Comparison of ENCODE assay signal across 18 cellular contexts in genomic region chr6:287500-287883, GRCh38. TPM values are rescaled to one million over a fixed set of nuclear protein-coding genes. Genes with fewer than 3 reads are reported as not detected.
A peak's percentile ranks its signal among the peaks of the same experiment; 100 is the strongest.
DNase-seq lines count a peak whose midpoint lies in the region; ATAC-seq, FAIRE-seq and TF ChIP-seq lines count a peak whose summit lies in the region.
"Had no signal": no experiment of that assay in that cellular context is flagged by ENCODE, and none has a peak within 500 bp of the region (broad histone marks: within the 10 kb centered on the region; RNA-seq: fewer than 3 reads in every experiment).

No MANE protein-coding gene starts in this region.

- DNase-seq in activated CD8-positive, alpha-beta T cell treated with anti-CD3 and anti-CD28 coated beads for 36 hours: no peak
- no peak for DNase-seq in activated CD8-positive, alpha-beta T cell treated with anti-CD3 and anti-CD28 coated beads, Interleukin-2, amount 10 ng/mL, durations not matched to agents 7 days and 5 days
- DNase-seq in GM12892 (ENCODE audit: insufficient read length) (no peak), RPMI8226 (peak; percentile 8), osteocyte (ENCODE audit: extremely low spot score, unreplicated experiment) (peak; percentile 15), ecto neural progenitor cell (ENCODE audit: low spot score) (no peak), GM19238 (ENCODE audit: insufficient read length, low spot score) (no peak), NCI-H1436 (lab: John Stamatoyannopoulos, UW) (no peak)
- DNase-seq: CD4-positive, alpha-beta memory T cell; DND-41; GDM1; NCI-H146; NCI-H345; NCI-H526 treated with DMSO at 0.1 percent for 48 hours; NK-92 treated with Interleukin-12 subunit alpha and Interleukin-12 subunit beta, amount 100 ng/mL, for 24 hours; PC-3 had no signal

- H3K27me3 Mint-ChIP-seq in activated CD8-positive, alpha-beta T cell treated with anti-CD3 and anti-CD28 coated beads for 36 hours: no peaks in the 10 kb centered on the region
- no peaks in the 10 kb centered on the region for H3K27me3 Mint-ChIP-seq in activated CD8-positive, alpha-beta T cell treated with anti-CD3 and anti-CD28 coated beads, Interleukin-2, amount 10 ng/mL, durations not matched to agents 7 days and 5 days (ENCODE audit: low read depth)
- H3K27me3 Mint-ChIP-seq in osteocyte (ENCODE audit: unreplicated experiment): peaks cover 35% of the 10 kb centered on the region
- H3K27me3 Mint-ChIP-seq: CD4-positive, alpha-beta memory T cell had no signal

- no peaks in the 10 kb centered on the region for H3K36me3 Mint-ChIP-seq in activated CD8-positive, alpha-beta T cell treated with anti-CD3 and anti-CD28 coated beads for 36 hours (ENCODE audit: low read depth)
- H3K36me3 Mint-ChIP-seq in activated CD8-positive, alpha-beta T cell treated with anti-CD3 and anti-CD28 coated beads, Interleukin-2, amount 10 ng/mL, durations not matched to agents 7 days and 5 days (ENCODE audit: low read depth): peaks cover 14% of the 10 kb centered on the region
- H3K36me3 Mint-ChIP-seq in osteocyte (ENCODE audit: unreplicated experiment): no peaks in the 10 kb centered on the region
- H3K36me3 Mint-ChIP-seq: CD4-positive, alpha-beta memory T cell had no signal

- FAIRE-seq in GM12892 (lab: Jason Lieb, UNC): peak; percentile 5
- FAIRE-seq: D721Med had no signal

- H3K4me1 Mint-ChIP-seq in activated CD8-positive, alpha-beta T cell treated with anti-CD3 and anti-CD28 coated beads for 36 hours (ENCODE audit: low read depth): peaks cover 50% of the 10 kb centered on the region
- peaks cover 61% of the 10 kb centered on the region for H3K4me1 Mint-ChIP-seq in activated CD8-positive, alpha-beta T cell treated with anti-CD3 and anti-CD28 coated beads, Interleukin-2, amount 10 ng/mL, durations not matched to agents 7 days and 5 days (ENCODE audit: low read depth)
- peaks cover 5% of the 10 kb centered on the region for H3K4me1 Mint-ChIP-seq in osteocyte (ENCODE audit: unreplicated experiment)

- H3K9me3 Mint-ChIP-seq in activated CD8-positive, alpha-beta T cell treated with anti-CD3 and anti-CD28 coated beads for 36 hours: no peaks in the 10 kb centered on the region
- H3K9me3 Mint-ChIP-seq in activated CD8-positive, alpha-beta T cell treated with anti-CD3 and anti-CD28 coated beads, Interleukin-2, amount 10 ng/mL, durations not matched to agents 7 days and 5 days (ENCODE audit: insufficient read depth): no peaks in the 10 kb centered on the region
- H3K9me3 Mint-ChIP-seq in osteocyte (ENCODE audit: unreplicated experiment): no peaks in the 10 kb centered on the region

- peak overlapping the region; percentile 26 for H3K27ac Mint-ChIP-seq in activated CD8-positive, alpha-beta T cell treated with anti-CD3 and anti-CD28 coated beads for 36 hours
- no peak overlapping the region for H3K27ac Mint-ChIP-seq in activated CD8-positive, alpha-beta T cell treated with anti-CD3 and anti-CD28 coated beads, Interleukin-2, amount 10 ng/mL, durations not matched to agents 7 days and 5 days
- no peak overlapping the region for H3K27ac Mint-ChIP-seq in osteocyte (ENCODE audit: unreplicated experiment)

- intact Hi-C loops in activated CD8-positive, alpha-beta T cell treated with anti-CD3 and anti-CD28 coated beads for 36 hours (cut with micrococcal nuclease): no loop called here

- POLR2A ChIA-PET in activated CD8-positive, alpha-beta T cell treated with anti-CD3 and anti-CD28 coated beads for 36 hours (lab: Charles Lee): interaction anchor here (0.8 to 1.2 kb wide), 3 partner anchors 9 to 103 kb away, joined by 3 read pairs; no protein-coding TSS in a partner anchor
- POLR2A ChIA-PET in activated CD8-positive, alpha-beta T cell treated with anti-CD3 and anti-CD28 coated beads, Interleukin-2, amount 10 ng/mL, durations not matched to agents 7 days and 5 days (lab: Charles Lee): interaction anchor here (1.0 kb wide), 1 partner anchor 9 kb away, joined by 3 read pairs; no protein-coding TSS in a partner anchor

- no peak for TF ChIP-seq CTCF in activated CD8-positive, alpha-beta T cell treated with anti-CD3 and anti-CD28 coated beads for 36 hours (IDR thresholded peaks at IDR 0.05)
- TF ChIP-seq CTCF in osteocyte (IDR thresholded peaks at IDR 0.05): no peak

- peak; percentile 35; the same call in 1 of the 2 replicates for TF ChIP-seq POLR2A in GM12892 (IDR thresholded peaks at IDR 0.05; ENCODE audit: low read depth, low read length)

- CTCF ChIA-PET in activated CD8-positive, alpha-beta T cell treated with anti-CD3 and anti-CD28 coated beads for 36 hours (lab: Charles Lee): interaction anchor here (1.1 kb wide), 1 partner anchor 9 kb away, joined by 3 read pairs; no protein-coding TSS in a partner anchor
- CTCF ChIA-PET in activated CD8-positive, alpha-beta T cell treated with anti-CD3 and anti-CD28 coated beads, Interleukin-2, amount 10 ng/mL, durations not matched to agents 7 days and 5 days (lab: Charles Lee): interaction anchor here (1.0 to 1.1 kb wide), 2 partner anchors 94 to 99 kb away, joined by 4 to 5 read pairs; no protein-coding TSS in a partner anchor

- no peak overlapping the region for H3K4me3 Mint-ChIP-seq in activated CD8-positive, alpha-beta T cell treated with anti-CD3 and anti-CD28 coated beads for 36 hours
- no peak overlapping the region for H3K4me3 Mint-ChIP-seq in activated CD8-positive, alpha-beta T cell treated with anti-CD3 and anti-CD28 coated beads, Interleukin-2, amount 10 ng/mL, durations not matched to agents 7 days and 5 days
- H3K4me3 Mint-ChIP-seq in osteocyte (ENCODE audit: unreplicated experiment): no peak overlapping the region
- H3K4me3 Mint-ChIP-seq: CD4-positive, alpha-beta memory T cell had no signal

- no peak for ATAC-seq in activated CD8-positive, alpha-beta T cell treated with anti-CD3 and anti-CD28 coated beads for 36 hours
- ATAC-seq in activated CD8-positive, alpha-beta T cell treated with anti-CD3 and anti-CD28 coated beads, Interleukin-2, amount 10 ng/mL, durations not matched to agents 7 days and 5 days: no peak
- ATAC-seq: HCT116, PC-3 had no signal

RNA-seq across cellular contexts. Expression of gene DUSP22, which starts 4.8 kb away (rescaled TPM):
- total RNA-seq in activated CD8-positive, alpha-beta T cell treated with anti-CD3 and anti-CD28 coated beads for 36 hours: 10 to 100 TPM; 32.5 to 34.2 TPM
- total RNA-seq in activated CD8-positive, alpha-beta T cell treated with anti-CD3 and anti-CD28 coated beads, Interleukin-2, amount 10 ng/mL, durations not matched to agents 7 days and 5 days: 10 to 100 TPM; 32.6 to 33.2 TPM
- 89.0 TPM for polyA plus RNA-seq in GM12892 (2012; ENCODE audit: missing spikeins)
- total RNA-seq in osteocyte: 27.4 and 29.7 TPM in 2 replicates

Comparison
In these comparisons a context has a peak if more than half of its experiments do, and no peak if none do; other contexts are left out.
1. DNase-seq: peak in RPMI8226 (single experiment) and osteocyte (single experiment); none in activated CD8-positive, alpha-beta T cell treated with anti-CD3 and anti-CD28 coated beads for 36 hours (single experiment), activated CD8-positive, alpha-beta T cell treated with anti-CD3 and anti-CD28 coated beads, Interleukin-2, amount 10 ng/mL, durations not matched to agents 7 days and 5 days (single experiment), GM12892 (single experiment), ecto neural progenitor cell (single experiment), GM19238 (single experiment) and NCI-H1436 (single experiment).